In the genomic region with DNA sequence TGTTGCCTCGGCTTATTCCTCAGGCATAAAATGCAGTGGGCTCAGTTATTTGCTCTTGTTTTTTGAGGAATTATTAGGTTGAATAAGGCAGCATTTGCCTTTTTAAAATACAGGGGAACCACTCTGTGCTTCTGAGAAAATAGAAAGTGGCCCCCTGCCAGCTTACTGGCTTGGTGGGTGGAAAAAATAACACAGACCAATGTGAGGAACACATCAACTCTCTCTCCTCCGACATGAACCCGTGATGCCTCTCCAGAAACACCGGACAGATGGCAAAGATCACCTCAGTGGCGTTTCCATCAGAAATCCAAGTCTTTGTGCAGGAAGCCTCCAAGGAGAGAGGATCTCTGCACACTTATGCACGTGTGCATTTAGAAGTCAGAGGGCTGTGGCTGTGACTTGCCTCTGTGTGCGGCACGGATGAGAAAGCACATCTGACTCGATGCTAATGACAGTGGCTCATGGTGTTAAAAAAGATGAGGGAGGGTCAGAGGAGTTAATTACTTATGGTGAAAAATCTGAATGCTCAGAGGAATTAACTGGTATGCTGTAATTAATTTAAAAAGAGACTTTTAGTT, we compare ENCODE assay signal across 8 cellular contexts.
A peak's percentile ranks its signal among the peaks of the same experiment; 100 is the strongest.
DNase-seq lines count a peak whose midpoint lies in the region; ATAC-seq and TF ChIP-seq lines count a peak whose summit lies in the region.
"Had no signal": no experiment of that assay in that cellular context is flagged by ENCODE, and none has a peak within 500 bp of the region (broad histone marks: within the 10 kb centered on the region; RNA-seq: fewer than 3 reads in every experiment).

No MANE protein-coding gene starts in this region.

- peaks cover 4% of the 10 kb centered on the region for H3K9me3 Mint-ChIP-seq in activated naive CD8-positive, alpha-beta T cell (ENCODE audit: low read depth)

- H3K27ac ChIP-seq in right atrium auricular region: no peak overlapping the region

- no peak for ATAC-seq in HG02870 (IDR thresholded peaks at IDR 0.05; ENCODE audit: unreplicated experiment)

- peaks cover 26% of the 10 kb centered on the region for H3K36me3 Mint-ChIP-seq in activated naive CD8-positive, alpha-beta T cell

- H3K4me3 ChIP-seq in right atrium auricular region: peak overlapping the region in 1 of 2 donors; percentile 17

- peak overlapping the region; percentile 87 for H3K4me3 Mint-ChIP-seq in activated naive CD8-positive, alpha-beta T cell
- H3K4me3 Mint-ChIP-seq: T-helper 2 cell treated with Interferon-gamma antibody and Interleukin-4, amounts not matched to agents 5 μg/mL and 100 μg/mL, for 36 hours had no signal

- H3K4me1 Mint-ChIP-seq in activated naive CD8-positive, alpha-beta T cell (ENCODE audit: low read depth): peaks cover 95% of the 10 kb centered on the region

- no peaks in the 10 kb centered on the region for H3K27me3 Mint-ChIP-seq in activated naive CD8-positive, alpha-beta T cell

- no peaks in the 10 kb centered on the region for H3K4me1 ChIP-seq in right atrium auricular region

- H3K9me3 ChIP-seq in right atrium auricular region: no peaks in the 10 kb centered on the region

- H3K36me3 ChIP-seq in right atrium auricular region: no peaks in the 10 kb centered on the region

- no peaks in the 10 kb centered on the region for H3K27me3 ChIP-seq in right atrium auricular region

- peak; percentile 39 for DNase-seq in NCI-H69 (lab: John Stamatoyannopoulos, UW)
- DNase-seq in right atrium auricular region (ENCODE audit: low spot score): peak; percentile 63
- DNase-seq in stimulated activated CD8-positive, alpha-beta memory T cell treated with anti-CD3 and anti-CD28 coated beads, Interleukin-15, amount 100 ng/mL, for 1 hour (ENCODE audit: low read depth): peak; percentile 22
- DNase-seq in GM03348 (ENCODE audit: low spot score): no peak
- no peak for DNase-seq in effector CD4-positive, alpha-beta T cell

- peak overlapping the region; percentile 95 for H3K27ac Mint-ChIP-seq in activated naive CD8-positive, alpha-beta T cell
- H3K27ac Mint-ChIP-seq: T-helper 2 cell treated with Interferon-gamma antibody and Interleukin-4, amounts not matched to agents 5 μg/mL and 100 μg/mL, for 36 hours had no signal

- no peak for TF ChIP-seq CTCF in right atrium auricular region (IDR thresholded peaks at IDR 0.05)

Comparison
In these comparisons a context has a peak if more than half of its experiments do, and no peak if none do; other contexts are left out.
1. DNase-seq: peak in NCI-H69 (single experiment), right atrium auricular region (single experiment) and stimulated activated CD8-positive, alpha-beta memory T cell treated with anti-CD3 and anti-CD28 coated beads, Interleukin-15, amount 100 ng/mL, for 1 hour (single experiment); none in GM03348 (single experiment) and effector CD4-positive, alpha-beta T cell (single experiment).